ENCODE assay signal across 8 cellular contexts in genomic region chr1:120141865-120142264, GRCh38. TPM values are rescaled to one million over a fixed set of nuclear protein-coding genes. Genes with fewer than 3 reads are reported as not detected.
A peak's percentile ranks its signal among the peaks of the same experiment; 100 is the strongest.
DNase-seq lines count a peak whose midpoint lies in the region; ATAC-seq, FAIRE-seq and TF ChIP-seq lines count a peak whose summit lies in the region.
"Not testable (repeated sequence)": the region's sequence is repeated elsewhere in the genome, so short reads cannot be mapped to it uniquely, and the experiment has no call there.

No MANE protein-coding gene starts in this region.

- CTCF ChIA-PET in CD8-positive, alpha-beta T cell (lab: Charles Lee); activated B cell treated with CpG ODN at 0.5 μM for 24 hours (lab: Charles Lee); endothelial cell of umbilical vein (lab: Charles Lee): not testable (repeated sequence)

- H3K27me3 ChIP-seq in CD8-positive, alpha-beta T cell (ENCODE audit: insufficient read depth, low read length); Loucy (ENCODE audit: insufficient read depth, low read length, poor library complexity, severe bottlenecking); endothelial cell of umbilical vein (ENCODE audit: control insufficient read depth in 2 of 2, insufficient read depth in 2 of 2, low read length in 2 of 2); lung (ENCODE audit: control insufficient read depth, insufficient read depth); osteoblast (ENCODE audit: insufficient read depth, low read length); upper lobe of right lung: not testable (repeated sequence)

- not testable (repeated sequence) for TF ChIP-seq CTCF in CD8-positive, alpha-beta T cell (IDR thresholded peaks at IDR 0.05); Loucy (conservative IDR thresholded peaks at IDR 0.05; ENCODE audit: low read length); activated B cell treated with CpG ODN at 0.5 μM for 24 hours (IDR thresholded peaks at IDR 0.05); endothelial cell of umbilical vein (IDR thresholded peaks at IDR 0.05; ENCODE audit: extremely low read depth in 1 of 2, insufficient read depth in 1 of 2, low read depth in 1 of 2, low read length in 2 of 2); lung (IDR thresholded peaks at IDR 0.05; ENCODE audit: control extremely low read depth, extremely low read depth); osteoblast (IDR thresholded peaks at IDR 0.05; ENCODE audit: extremely low read depth, low read depth, low read length); upper lobe of right lung (IDR thresholded peaks at IDR 0.05)

- dilution Hi-C loops in endothelial cell of umbilical vein (cut with MboI; ENCODE audit: extremely low pct_ligation_motif_present, low sequenced_read_pairs), result not testable (repeated sequence)

- H3K27ac Mint-ChIP-seq in CD8-positive, alpha-beta T cell, result peak overlapping the region; percentile 14
- not testable (repeated sequence) for H3K27ac Mint-ChIP-seq in activated B cell treated with CpG ODN at 0.5 μM for 24 hours; activated naive CD8-positive, alpha-beta T cell treated with anti-CD3 and anti-CD28 coated beads, Interleukin-2, amount 50 U/mL, for 24 hours

- H3K27me3 Mint-ChIP-seq in CD8-positive, alpha-beta T cell (ENCODE audit: low read depth); activated B cell treated with CpG ODN at 0.5 μM for 24 hours; activated naive CD8-positive, alpha-beta T cell treated with anti-CD3 and anti-CD28 coated beads, Interleukin-2, amount 50 U/mL, for 24 hours: not testable (repeated sequence)

- peak; percentile 34 for ATAC-seq in CD8-positive, alpha-beta T cell
- ATAC-seq in activated B cell treated with CpG ODN at 0.5 μM for 24 hours (ENCODE audit: low read depth), result not testable (repeated sequence)
- peak; percentile 31 for ATAC-seq in activated naive CD8-positive, alpha-beta T cell treated with anti-CD3 and anti-CD28 coated beads, Interleukin-2, amount 50 U/mL, for 24 hours
- ATAC-seq in lung (ENCODE audit: insufficient read depth, low FRiP score), result peak; percentile 16
- ATAC-seq in upper lobe of right lung, result peak; percentile 43

- H3K9me3 ChIP-seq in CD8-positive, alpha-beta T cell (ENCODE audit: low read length); Loucy (ENCODE audit: insufficient read depth, low read depth, low read length); endothelial cell of umbilical vein (replicated peaks; ENCODE audit: control insufficient read depth, insufficient read depth, low read length); lung (ENCODE audit: control insufficient read depth in 2 of 2, insufficient read depth in 1 of 2, low read length in 1 of 2); osteoblast (ENCODE audit: low read depth, low read length); upper lobe of right lung: not testable (repeated sequence)

- H3K9ac ChIP-seq in Loucy (ENCODE audit: low read depth, low read length, poor library complexity, severe bottlenecking), result peak overlapping the region; percentile 58
- not testable (repeated sequence) for H3K9ac ChIP-seq in endothelial cell of umbilical vein (replicated peaks; ENCODE audit: extremely low read depth, insufficient read depth, low read length)

- not testable (repeated sequence) for H3K9me1 ChIP-seq in endothelial cell of umbilical vein (replicated peaks; ENCODE audit: control insufficient read depth, extremely low read depth, insufficient read depth, low read length)

- H3K36me3 Mint-ChIP-seq in CD8-positive, alpha-beta T cell; activated B cell treated with CpG ODN at 0.5 μM for 24 hours (ENCODE audit: low read depth); activated naive CD8-positive, alpha-beta T cell treated with anti-CD3 and anti-CD28 coated beads, Interleukin-2, amount 50 U/mL, for 24 hours (ENCODE audit: low read depth): not testable (repeated sequence)

- not testable (repeated sequence) for H3K27ac ChIP-seq in CD8-positive, alpha-beta T cell (ENCODE audit: low read depth, low read length); endothelial cell of umbilical vein (ENCODE audit: insufficient read depth, low read depth, low read length); lung (ENCODE audit: low read depth in 1 of 2, low read length in 1 of 2)
- H3K27ac ChIP-seq in osteoblast (ENCODE audit: low read depth, low read length) (peak overlapping the region; percentile 94), upper lobe of right lung (peak overlapping the region; percentile 9)

- not testable (repeated sequence) for H3K9me3 Mint-ChIP-seq in CD8-positive, alpha-beta T cell; activated B cell treated with CpG ODN at 0.5 μM for 24 hours; activated naive CD8-positive, alpha-beta T cell treated with anti-CD3 and anti-CD28 coated beads, Interleukin-2, amount 50 U/mL, for 24 hours

- intact Hi-C loops in CD8-positive, alpha-beta T cell (cut with DNase I, micrococcal nuclease), result loop anchor here in 1 of 2 experiments (10.0 kb wide), 2 partner anchors 197 to 337 kb away; no protein-coding TSS in a partner anchor
- intact Hi-C loops in activated B cell treated with CpG ODN at 0.5 μM for 24 hours (cut with micrococcal nuclease) (loop anchor here (10.0 kb wide), 1 partner anchor 257 kb away; no protein-coding TSS in a partner anchor), endothelial cell of umbilical vein (cut with micrococcal nuclease) (loop anchor here (5.0 kb wide), 1 partner anchor 195 kb away; no protein-coding TSS in a partner anchor)
- intact Hi-C loops in upper lobe of right lung (cut with DNase I), result not testable (repeated sequence)

- H3K4me1 ChIP-seq in CD8-positive, alpha-beta T cell (ENCODE audit: insufficient read depth, low read length), result peaks cover 22% of the 10 kb centered on the region
- peaks cover 28% of the 10 kb centered on the region for H3K4me1 ChIP-seq in Loucy (ENCODE audit: insufficient read depth, low read length, poor library complexity, severe bottlenecking)
- peaks cover 13% of the 10 kb centered on the region for H3K4me1 ChIP-seq in endothelial cell of umbilical vein (ENCODE audit: control insufficient read depth, extremely low read depth, insufficient read depth, low read length)
- H3K4me1 ChIP-seq in lung (ENCODE audit: control insufficient read depth in 2 of 2, insufficient read depth in 2 of 2, low read length in 2 of 2); upper lobe of right lung: not testable (repeated sequence)
- peaks cover 27% of the 10 kb centered on the region for H3K4me1 ChIP-seq in osteoblast (ENCODE audit: insufficient read depth, low read length)

- not testable (repeated sequence) for H3K36me3 ChIP-seq in CD8-positive, alpha-beta T cell (ENCODE audit: insufficient read depth, low read length); Loucy (ENCODE audit: insufficient read depth, low read length); endothelial cell of umbilical vein (ENCODE audit: control insufficient read depth in 2 of 2, extremely low read depth in 1 of 2, insufficient read depth in 2 of 2, low read length in 2 of 2); lung (ENCODE audit: control insufficient read depth in 2 of 2, insufficient read depth in 2 of 2, low read length in 2 of 2); osteoblast (ENCODE audit: insufficient read depth, low read length); upper lobe of right lung

- not testable (repeated sequence) for H3K9me2 ChIP-seq in Loucy (replicated peaks; ENCODE audit: low read depth, low read length)

- DNase-seq in CD8-positive, alpha-beta T cell; activated B cell treated with CpG ODN at 0.5 μM for 24 hours; activated naive CD8-positive, alpha-beta T cell treated with anti-CD3 and anti-CD28 coated beads, Interleukin-2, amount 50 U/mL, for 24 hours; endothelial cell of umbilical vein (ENCODE audit: low read depth, low spot score); lung (ENCODE audit: low spot score); osteoblast (ENCODE audit: insufficient read length, low spot score, missing footprints); upper lobe of right lung: not testable (repeated sequence)

- peak overlapping the region; percentile 73 for H3K4me2 ChIP-seq in Loucy (ENCODE audit: low read depth, low read length, poor library complexity, severe bottlenecking)
- not testable (repeated sequence) for H3K4me2 ChIP-seq in endothelial cell of umbilical vein (ENCODE audit: insufficient read depth, low read length)
- H3K4me2 ChIP-seq in osteoblast (ENCODE audit: insufficient read depth, low read length), result peak overlapping the region; percentile 58

- not testable (repeated sequence) for H2AFZ ChIP-seq in Loucy (ENCODE audit: low read length); endothelial cell of umbilical vein (ENCODE audit: low read depth, low read length); osteoblast (ENCODE audit: low read length)

- FAIRE-seq in endothelial cell of umbilical vein (lab: Jason Lieb, UNC), result peak; percentile 24

- TF ChIP-seq POLR2A in endothelial cell of umbilical vein (IDR thresholded peaks at IDR 0.05; ENCODE audit: low read depth, low read length), result not testable (repeated sequence)

- BruUV-seq in endothelial cell of umbilical vein (replicated peaks; lab: Mats Ljungman, UMichigan), result not testable (repeated sequence)

- POLR2A ChIA-PET in CD8-positive, alpha-beta T cell (lab: Charles Lee); activated B cell treated with CpG ODN at 0.5 μM for 24 hours (lab: Charles Lee); endothelial cell of umbilical vein (lab: Charles Lee): not testable (repeated sequence)

- H3K79me2 ChIP-seq in Loucy (ENCODE audit: insufficient read depth, low read length); endothelial cell of umbilical vein (ENCODE audit: control insufficient read depth, insufficient read depth, low read length); osteoblast (ENCODE audit: insufficient read depth, low read length): not testable (repeated sequence)

- H4K20me1 ChIP-seq in Loucy (ENCODE audit: insufficient read depth, low read length, poor library complexity, severe bottlenecking); endothelial cell of umbilical vein (replicated peaks; ENCODE audit: control insufficient read depth, extremely low read depth, insufficient read depth, low read length); osteoblast (ENCODE audit: insufficient read depth, low read length): not testable (repeated sequence)

- not testable (repeated sequence) for H3K4me3 Mint-ChIP-seq in CD8-positive, alpha-beta T cell; activated naive CD8-positive, alpha-beta T cell treated with anti-CD3 and anti-CD28 coated beads, Interleukin-2, amount 50 U/mL, for 24 hours
- peak overlapping the region; percentile 56 for H3K4me3 Mint-ChIP-seq in activated B cell treated with CpG ODN at 0.5 μM for 24 hours

- not testable (repeated sequence) for H3F3A ChIP-seq in Loucy (ENCODE audit: low read depth)

- H3K4me3 ChIP-seq in CD8-positive, alpha-beta T cell (ENCODE audit: low read depth, low read length); endothelial cell of umbilical vein (replicated peaks in 1 of 3; ENCODE audit: insufficient read depth in 1 of 3, low read depth in 1 of 3, low read length in 3 of 3); lung; osteoblast (ENCODE audit: insufficient read depth, low read length); upper lobe of right lung: not testable (repeated sequence)
- peak overlapping the region; percentile 54 for H3K4me3 ChIP-seq in Loucy (ENCODE audit: low read length, poor library complexity, severe bottlenecking)

- H3K4me1 Mint-ChIP-seq in CD8-positive, alpha-beta T cell (ENCODE audit: low read depth), result peaks cover 21% of the 10 kb centered on the region
- H3K4me1 Mint-ChIP-seq in activated B cell treated with CpG ODN at 0.5 μM for 24 hours, result peaks cover 18% of the 10 kb centered on the region
- H3K4me1 Mint-ChIP-seq in activated naive CD8-positive, alpha-beta T cell treated with anti-CD3 and anti-CD28 coated beads, Interleukin-2, amount 50 U/mL, for 24 hours, result peaks cover 34% of the 10 kb centered on the region

RNA-seq across cellular contexts. Expression of gene SEC22B, which starts 34.5 kb away (rescaled TPM):
- total RNA-seq in CD8-positive, alpha-beta T cell, result 10 to 100 TPM; 22.0 to 23.4 TPM
- 24.5 and 27.5 TPM in 2 replicates for total RNA-seq in activated B cell treated with CpG ODN at 0.5 μM for 24 hours
- 26.5 and 27.3 TPM in 2 replicates for total RNA-seq in endothelial cell of umbilical vein
- 12.5 and 14.2 TPM in 2 replicates for polyA plus RNA-seq in endothelial cell of umbilical vein
- polyA plus RNA-seq in endothelial cell of umbilical vein (2011; cell fraction: cytosol; rRNA removed), result 13.0 and 13.2 TPM in 2 replicates
- 25.6 and 31.8 TPM in 2 replicates for polyA plus RNA-seq in endothelial cell of umbilical vein (2011; cell fraction: nucleus; rRNA removed)
- 26.1 and 35.6 TPM in 2 replicates for polyA plus RNA-seq in endothelial cell of umbilical vein (2012)
- 24.0 and 26.0 TPM in 2 replicates for polyA minus RNA-seq in endothelial cell of umbilical vein
- polyA minus RNA-seq in endothelial cell of umbilical vein (2011; cell fraction: cytosol; rRNA and poly(A)+ RNA removed), result 16.0 TPM
- 47.7 and 70.3 TPM in 2 replicates for polyA minus RNA-seq in endothelial cell of umbilical vein (2011; cell fraction: nucleus; rRNA and poly(A)+ RNA removed)
- total RNA-seq in lung, result 10 to 100 TPM; 27.0 to 50.8 TPM
- polyA plus RNA-seq in lung, result 10 to 100 TPM; 20.6 to 24.4 TPM
- 95.2 and 118 TPM in 2 replicates for total RNA-seq in osteoblast
- total RNA-seq in upper lobe of right lung, result 30.2 TPM
